ENCODE assay signal across 8 cellular contexts in the genomic region with DNA sequence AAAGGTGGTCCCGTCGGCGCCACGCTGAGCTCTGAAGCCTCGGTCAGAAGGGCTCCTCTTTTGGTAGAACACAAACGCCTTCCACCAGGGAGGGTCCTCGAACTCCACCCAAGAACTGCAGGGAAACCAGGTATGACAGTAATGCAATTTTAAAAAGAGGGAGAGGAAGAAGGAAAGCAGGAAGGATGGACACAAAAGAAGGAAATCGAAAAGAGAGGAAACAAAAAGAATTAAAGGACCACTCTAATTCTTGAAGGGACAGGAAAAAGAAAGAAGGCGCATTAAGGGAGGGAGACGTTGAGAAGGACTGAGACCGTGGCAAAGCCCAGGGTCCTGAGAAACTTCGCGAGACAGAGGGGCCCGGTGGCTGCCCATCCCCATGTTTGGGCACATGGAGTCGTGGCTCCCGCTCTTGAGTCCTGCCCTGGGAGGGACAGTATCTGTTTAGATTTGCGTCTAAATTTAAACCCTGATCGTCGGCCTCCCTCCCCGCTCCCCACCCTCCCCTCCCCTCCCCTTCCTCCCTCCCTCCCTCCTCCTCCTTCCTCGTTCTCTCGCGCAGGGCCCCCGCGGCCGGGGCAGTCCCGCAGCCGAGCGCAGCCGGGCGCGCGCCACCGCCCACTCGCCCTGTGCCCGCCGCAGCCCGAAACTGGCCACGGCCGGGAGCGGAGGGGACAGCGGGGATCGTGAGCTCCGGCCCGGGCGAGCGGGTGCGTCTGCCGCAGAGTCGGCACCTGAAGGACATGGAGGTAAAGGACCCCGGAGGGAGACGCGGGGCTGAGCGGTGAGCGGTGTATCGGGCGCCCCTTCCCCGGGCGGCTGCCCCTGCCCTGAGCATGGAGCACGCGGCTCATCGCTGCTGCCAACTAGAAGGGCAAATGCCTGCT. TPM values are rescaled to one million over a fixed set of nuclear protein-coding genes. Genes with fewer than 3 reads are reported as not detected.
A peak's percentile ranks its signal among the peaks of the same experiment; 100 is the strongest.
DNase-seq lines count a peak whose midpoint lies in the region; ATAC-seq and TF ChIP-seq lines count a peak whose summit lies in the region.

Gene RCSD1, plus strand, starts transcription at position 552 of the 887 bp plus-strand sequence. Its CDS starts 192 bp downstream, at position 744.

- no peaks in the 10 kb centered on the region for H3F3A ChIP-seq in smooth muscle cell (ENCODE audit: low read depth)

- no peak within 1 kb of the TSS for H3K9ac ChIP-seq in iPS-15b (ENCODE audit: low read depth, low read length)
- peak within 1 kb of the TSS; percentile 13 for H3K9ac ChIP-seq in smooth muscle cell (ENCODE audit: low read depth)

- H3K36me3 ChIP-seq in adrenal gland (replicated peaks in 1 of 2) (no peaks in the 10 kb centered on the region), iPS-15b (ENCODE audit: control insufficient read depth, insufficient read depth, low read length) (no peaks in the 10 kb centered on the region), smooth muscle cell (ENCODE audit: low read depth) (no peaks in the 10 kb centered on the region)

- WGBS in adrenal gland, 4 donors = 8 to 37% (median 15%) methylated on average over 18 to 62 of the region's 62 CpGs
- WGBS in smooth muscle cell (ENCODE audit: low lambda C conversion rate) = 14% methylated on average over 40 of the region's 62 CpGs

- peaks cover 0 to 21% of the 10 kb centered on the region in 2 donors for H3K4me1 ChIP-seq in adrenal gland (replicated peaks in 1 of 2)
- peaks cover 9% of the 10 kb centered on the region for H3K4me1 ChIP-seq in iPS-15b (ENCODE audit: control insufficient read depth, insufficient read depth, low read length)
- peaks cover 1% of the 10 kb centered on the region for H3K4me1 ChIP-seq in smooth muscle cell (ENCODE audit: low read depth)

- H3K27me3 ChIP-seq in AG04450 (ENCODE audit: control insufficient read depth, insufficient read depth, low read length) (peaks cover 48% of the 10 kb centered on the region), adrenal gland (no peaks in the 10 kb centered on the region), iPS-15b (ENCODE audit: control insufficient read depth, insufficient read depth, low read length) (peaks cover 72% of the 10 kb centered on the region), smooth muscle cell (ENCODE audit: low read depth) (no peaks in the 10 kb centered on the region)

- CTCF ChIA-PET in AG04450 (lab: Charles Lee) = interaction anchor here (0.7 kb wide), 1 partner anchor 410 kb away, joined by 3 read pairs; no protein-coding TSS in a partner anchor

- ATAC-seq in GM21737 (IDR thresholded peaks at IDR 0.05; ENCODE audit: unreplicated experiment) (peak; percentile 32), SK-N-SH treated with all-trans-retinoic acid at 6 μM for 48 hours (peak; percentile 80), GM18858 (IDR thresholded peaks at IDR 0.05; ENCODE audit: unreplicated experiment) (no peak), GM18502 (IDR thresholded peaks at IDR 0.05; ENCODE audit: poor library complexity, unreplicated experiment) (no peak)

- no peaks in the 10 kb centered on the region for H3K9me3 ChIP-seq in AG04450 (ENCODE audit: control insufficient read depth, insufficient read depth, low read length)
- H3K9me3 ChIP-seq in adrenal gland (replicated peaks in 1 of 3) = no peaks in the 10 kb centered on the region
- H3K9me3 ChIP-seq in iPS-15b (ENCODE audit: control insufficient read depth, insufficient read depth, low read length) = no peaks in the 10 kb centered on the region
- H3K9me3 ChIP-seq in smooth muscle cell (replicated peaks; ENCODE audit: low read depth) = no peaks in the 10 kb centered on the region

- H3K79me2 ChIP-seq in smooth muscle cell (ENCODE audit: low read depth) = no peaks in the 10 kb centered on the region

- POLR2A ChIA-PET in AG04450 (lab: Yijun Ruan, JAX) = no interaction called here

- H3K4me3 ChIP-seq in AG04450 (ENCODE audit: low read depth, low read length) (peak within 1 kb of the TSS; percentile 50), adrenal gland (peak within 1 kb of the TSS in 2 of 4 donors; percentile 73 to 81), iPS-15b (ENCODE audit: low read depth, low read length) (peak within 1 kb of the TSS; percentile 61), smooth muscle cell (peak within 1 kb of the TSS; percentile 68)

- H4K20me1 ChIP-seq in smooth muscle cell (ENCODE audit: low read depth) = no peaks in the 10 kb centered on the region

- H3K27ac ChIP-seq in AG04450 (ENCODE audit: low read depth, low read length) (no peak within 1 kb of the TSS), adrenal gland (peak within 1 kb of the TSS in 4 of 5 donors; percentile 11 to 94 (median 75)), smooth muscle cell (ENCODE audit: low read depth) (no peak within 1 kb of the TSS)

- H2AFZ ChIP-seq in smooth muscle cell (ENCODE audit: low read depth) = peak within 1 kb of the TSS; percentile 51

- peak in 1 of 2 donors; percentile 6 for TF ChIP-seq POLR2A in adrenal gland (IDR thresholded peaks at IDR 0.05)

- H3K4me2 ChIP-seq in smooth muscle cell = peak within 1 kb of the TSS; percentile 99

- intact Hi-C loops in adrenal gland (cut with DNase I) = no loop called here

- DNase-seq in AG04450 (ENCODE audit: low read depth, low spot score) (no peak), adrenal gland (peak in 4 of 7 donors; percentile 13 to 33 (median 28)), smooth muscle cell (lab: John Stamatoyannopoulos, UW; ENCODE audit: unreplicated experiment) (no peak)

- TF ChIP-seq CTCF in AG04450 (IDR thresholded peaks at IDR 0.05; ENCODE audit: low read depth, low read length) (no peak), adrenal gland (IDR thresholded peaks at IDR 0.05) (no peak), smooth muscle cell (IDR thresholded peaks at IDR 0.05; ENCODE audit: borderline replicate concordance, insufficient read depth, poor library complexity, severe bottlenecking) (no peak)

TF ChIP-seq in SK-N-SH treated with all-trans-retinoic acid at 6 μM for 48 hours, 23 proteins besides CTCF, POLR2A, EP300 and RAD21 (continues in another document):
- no peak for TF ChIP-seq POU6F1 (CRISPR knock-in tag; IDR thresholded peaks at IDR 0.05; ENCODE audit: borderline replicate concordance, low read depth)
- no peak for TF ChIP-seq TSHZ2 (CRISPR knock-in tag; IDR thresholded peaks at IDR 0.05)
- TF ChIP-seq CSDC2 (CRISPR knock-in tag; IDR thresholded peaks at IDR 0.05) = no peak
- TF ChIP-seq RARB (CRISPR knock-in tag; IDR thresholded peaks at IDR 0.05) = no peak
- no peak for TF ChIP-seq TOX (CRISPR knock-in tag; IDR thresholded peaks at IDR 0.05; ENCODE audit: borderline replicate concordance)
- TF ChIP-seq ARNTL (CRISPR knock-in tag; IDR thresholded peaks at IDR 0.05; ENCODE audit: borderline replicate concordance, low read depth) = no peak
- TF ChIP-seq ZFP30 (CRISPR knock-in tag; IDR thresholded peaks at IDR 0.05) = no peak
- no peak for TF ChIP-seq CREB5 (CRISPR knock-in tag; IDR thresholded peaks at IDR 0.05; ENCODE audit: low read depth)
- no peak for TF ChIP-seq PPARA (CRISPR knock-in tag; IDR thresholded peaks at IDR 0.05; ENCODE audit: borderline replicate concordance)

RNA-seq across cellular contexts. Expression of gene RCSD1, which starts in this region (rescaled TPM):
- polyA plus RNA-seq in AG04450 (2011; rRNA removed) = not detected in 2 replicates
- not detected in 2 replicates for polyA minus RNA-seq in AG04450 (2011; rRNA and poly(A)+ RNA removed)
- 10 to 100 TPM in 6 of 8 donors, 1 to 10 TPM in 2; 8.5 to 15.4 (median 11.9) TPM for total RNA-seq in adrenal gland
- polyA plus RNA-seq in adrenal gland = 1 to 10 TPM; 3.3 to 8.8 (median 5.0) TPM
- 0.27 TPM in 1 of 2 replicates, not detected in the other for total RNA-seq in smooth muscle cell
- 0.40 TPM in 1 of 2 replicates, not detected in the other for polyA plus RNA-seq in smooth muscle cell

Comparison
In these comparisons a context has a peak if more than half of its experiments do, and no peak if none do; other contexts are left out.
1. DNase-seq: peak in adrenal gland (4 of 7); none in AG04450 (single experiment) and smooth muscle cell (single experiment).
2. H3K27ac ChIP-seq: peak in adrenal gland (4 of 5); none in AG04450 (single experiment) and smooth muscle cell (single experiment).
3. ATAC-seq: peak in GM21737 (single experiment) and SK-N-SH treated with all-trans-retinoic acid at 6 μM for 48 hours (single experiment); none in GM18858 (single experiment) and GM18502 (single experiment).